ENCODE assay signal across 11 cellular contexts in the genomic region with DNA sequence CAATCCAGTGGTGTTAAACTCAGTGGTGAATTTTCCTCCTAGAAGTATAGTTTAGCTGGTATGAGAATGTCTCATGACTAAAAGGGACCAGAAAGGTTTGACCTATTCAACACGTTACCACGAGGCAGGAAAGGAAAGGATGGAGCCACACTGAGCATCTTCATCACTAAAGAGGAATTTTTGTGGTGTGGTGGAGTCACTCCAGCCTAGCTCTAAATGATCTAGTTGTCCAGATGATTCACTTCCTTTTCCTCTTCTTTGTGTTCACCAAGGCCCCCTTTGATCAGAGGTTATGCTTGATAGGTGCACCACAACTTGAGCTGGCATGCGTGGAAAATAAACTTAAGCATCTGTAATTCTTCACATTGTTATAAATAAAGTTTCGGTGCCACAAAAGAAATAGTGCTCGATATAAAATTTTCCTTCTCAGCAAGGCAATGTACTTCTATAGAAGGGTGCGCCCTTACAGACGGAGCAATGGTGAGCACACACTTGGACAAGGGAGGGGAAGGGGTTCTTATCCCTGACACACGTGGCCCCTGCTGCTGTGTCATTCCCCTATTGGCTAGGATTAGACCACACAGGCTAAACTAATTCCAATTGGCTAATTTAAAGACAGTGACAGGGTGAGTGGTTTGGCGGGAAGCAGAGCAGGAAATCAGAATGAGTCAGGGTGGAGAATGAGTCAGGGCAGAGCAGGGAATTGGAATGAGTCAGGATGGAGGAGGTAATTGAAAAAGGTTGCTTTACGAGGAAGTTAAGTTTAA.
DNase-seq lines count a peak whose midpoint lies in the region; ATAC-seq, FAIRE-seq and TF ChIP-seq lines count a peak whose summit lies in the region.
"Had no signal": no experiment of that assay in that cellular context is flagged by ENCODE, and none has a peak within 500 bp of the region (broad histone marks: within the 10 kb centered on the region; RNA-seq: fewer than 3 reads in every experiment).

No MANE protein-coding gene starts in this region.

- no peak for DNase-seq in activated CD4-positive, alpha-beta T cell treated with anti-CD3 and anti-CD28 coated beads, Interleukin-2, amount 10 ng/mL, durations not matched to agents 24 days and 14 days
- no peak for DNase-seq in activated CD4-positive, alpha-beta T cell treated with anti-CD3 and anti-CD28 coated beads, Interleukin-2, amount 50 U/mL, for 4 hours
- peak; percentile 45 for DNase-seq in OCI-M1 (lab: John Stamatoyannopoulos, UW)
- DNase-seq in choroid plexus epithelial cell (ENCODE audit: low read depth), result peak; percentile 97
- peak; percentile 40 for DNase-seq in retinal pigment epithelial cell (ENCODE audit: low read depth)
- DNase-seq in D721Med (ENCODE audit: insufficient read length, low spot score), result no peak
- DNase-seq: NCI-H748 treated with DMSO at 0.1 percent for 48 hours; stimulated activated naive B cell treated with anti-CD40 and anti-IgM and Interleukin-4, amounts not matched to agents 10 μg/mL and 1 μg/mL and 100 μg/mL, for 72 hours had no signal

- H3K27me3 Mint-ChIP-seq in activated CD4-positive, alpha-beta T cell treated with anti-CD3 and anti-CD28 coated beads, Interleukin-2, amount 10 ng/mL, durations not matched to agents 24 days and 14 days, result peaks cover 2% of the 10 kb centered on the region
- H3K27me3 Mint-ChIP-seq: stimulated activated naive B cell treated with anti-CD40 and anti-IgM and Interleukin-4, amounts not matched to agents 10 μg/mL and 1 μg/mL and 100 μg/mL, for 72 hours had no signal

- FAIRE-seq in D721Med (lab: Jason Lieb, UNC), result no peak

- peak overlapping the region; percentile 15 for H3K27ac Mint-ChIP-seq in activated CD4-positive, alpha-beta T cell treated with anti-CD3 and anti-CD28 coated beads, Interleukin-2, amount 10 ng/mL, durations not matched to agents 24 days and 14 days
- H3K27ac Mint-ChIP-seq: stimulated activated naive B cell treated with anti-CD40 and anti-IgM and Interleukin-4, amounts not matched to agents 10 μg/mL and 1 μg/mL and 100 μg/mL, for 72 hours had no signal

- intact Hi-C loops in activated CD4-positive, alpha-beta T cell treated with anti-CD3 and anti-CD28 coated beads, Interleukin-2, amount 10 ng/mL, durations not matched to agents 24 days and 14 days (cut with micrococcal nuclease), result no loop called here

- no peak overlapping the region for H3K4me3 Mint-ChIP-seq in activated CD4-positive, alpha-beta T cell treated with anti-CD3 and anti-CD28 coated beads, Interleukin-2, amount 10 ng/mL, durations not matched to agents 24 days and 14 days
- H3K4me3 Mint-ChIP-seq: stimulated activated naive B cell treated with anti-CD40 and anti-IgM and Interleukin-4, amounts not matched to agents 10 μg/mL and 1 μg/mL and 100 μg/mL, for 72 hours had no signal

- ATAC-seq in GM19324 (IDR thresholded peaks at IDR 0.05; ENCODE audit: low FRiP score, unreplicated experiment), result no peak
- no peak for ATAC-seq in HG03159 (IDR thresholded peaks at IDR 0.05; ENCODE audit: unreplicated experiment)
- ATAC-seq: stimulated activated naive B cell treated with anti-CD40 and anti-IgM and Interleukin-4, amounts not matched to agents 10 μg/mL and 1 μg/mL and 100 μg/mL, for 72 hours had no signal

- H3K36me3 Mint-ChIP-seq in activated CD4-positive, alpha-beta T cell treated with anti-CD3 and anti-CD28 coated beads, Interleukin-2, amount 10 ng/mL, durations not matched to agents 24 days and 14 days (ENCODE audit: low read depth), result no peaks in the 10 kb centered on the region
- H3K36me3 Mint-ChIP-seq: stimulated activated naive B cell treated with anti-CD40 and anti-IgM and Interleukin-4, amounts not matched to agents 10 μg/mL and 1 μg/mL and 100 μg/mL, for 72 hours had no signal

- peaks cover 4% of the 10 kb centered on the region for H3K9me3 Mint-ChIP-seq in activated CD4-positive, alpha-beta T cell treated with anti-CD3 and anti-CD28 coated beads, Interleukin-2, amount 10 ng/mL, durations not matched to agents 24 days and 14 days

- peaks cover 14% of the 10 kb centered on the region for H3K4me1 Mint-ChIP-seq in activated CD4-positive, alpha-beta T cell treated with anti-CD3 and anti-CD28 coated beads, Interleukin-2, amount 10 ng/mL, durations not matched to agents 24 days and 14 days
- H3K4me1 Mint-ChIP-seq: stimulated activated naive B cell treated with anti-CD40 and anti-IgM and Interleukin-4, amounts not matched to agents 10 μg/mL and 1 μg/mL and 100 μg/mL, for 72 hours had no signal

- TF ChIP-seq CTCF in choroid plexus epithelial cell (conservative IDR thresholded peaks at IDR 0.05; ENCODE audit: low read depth, low read length), result no peak
- TF ChIP-seq CTCF in retinal pigment epithelial cell (conservative IDR thresholded peaks at IDR 0.05; ENCODE audit: low read depth, low read length), result no peak
- TF ChIP-seq CTCF in D721Med (IDR thresholded peaks at IDR 0.05; ENCODE audit: insufficient read depth, missing control alignments), result no peak

- H3K4me3 ChIP-seq in choroid plexus epithelial cell (ENCODE audit: low read depth, low read length) (no peak overlapping the region), retinal pigment epithelial cell (ENCODE audit: low read length) (no peak overlapping the region)
- H3K4me3 ChIP-seq: BLaER1 had no signal

Comparison
In these comparisons a context has a peak if more than half of its experiments do, and no peak if none do; other contexts are left out.
1. DNase-seq: peak in OCI-M1 (single experiment), choroid plexus epithelial cell (single experiment) and retinal pigment epithelial cell (single experiment); none in activated CD4-positive, alpha-beta T cell treated with anti-CD3 and anti-CD28 coated beads, Interleukin-2, amount 10 ng/mL, durations not matched to agents 24 days and 14 days (single experiment), activated CD4-positive, alpha-beta T cell treated with anti-CD3 and anti-CD28 coated beads, Interleukin-2, amount 50 U/mL, for 4 hours (0 of 2) and D721Med (single experiment).